9 cellular contexts compared by ENCODE assay signal in the genomic region with DNA sequence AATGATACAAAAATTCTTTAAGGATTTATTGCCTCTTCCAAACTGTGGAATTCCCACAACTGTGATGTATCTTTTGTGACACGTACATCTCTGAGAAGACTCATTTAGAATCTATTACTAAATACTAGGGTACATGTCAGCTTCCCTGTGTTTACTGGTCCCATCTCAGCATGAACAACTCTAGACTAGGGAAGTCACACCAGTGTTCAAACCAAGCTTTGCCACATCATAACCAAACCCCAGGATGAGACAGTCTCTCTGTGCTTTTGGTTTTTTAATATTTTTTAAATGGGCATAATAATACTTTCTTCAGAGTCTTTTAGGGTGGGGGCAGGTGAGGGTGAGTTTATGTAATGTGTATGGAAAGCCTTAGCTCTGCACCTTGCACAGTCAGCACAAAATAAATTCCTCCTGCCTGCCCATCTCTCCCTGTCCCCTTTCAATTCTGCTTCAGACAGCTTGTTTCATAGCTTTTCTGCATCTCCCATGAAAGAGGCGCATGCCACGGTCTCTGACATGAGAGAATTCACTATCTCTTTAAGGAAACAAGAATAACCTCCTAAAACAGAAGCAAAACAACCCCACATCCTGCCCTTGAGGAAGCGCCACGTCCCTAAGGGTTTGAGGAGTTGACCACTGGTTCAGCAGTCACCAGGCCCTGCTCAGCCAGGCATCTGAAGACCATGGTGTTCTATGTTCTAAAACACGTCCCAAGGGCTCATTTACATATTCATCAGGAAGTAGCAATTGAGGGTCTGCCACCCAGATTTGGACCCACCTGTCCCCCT.
A peak's percentile ranks its signal among the peaks of the same experiment; 100 is the strongest.
DNase-seq lines count a peak whose midpoint lies in the region; ATAC-seq and TF ChIP-seq lines count a peak whose summit lies in the region.
"Had no signal": no experiment of that assay in that cellular context is flagged by ENCODE, and none has a peak within 500 bp of the region (broad histone marks: within the 10 kb centered on the region; RNA-seq: fewer than 3 reads in every experiment).

No MANE protein-coding gene starts in this region.

- no peaks in the 10 kb centered on the region for H3K36me3 ChIP-seq in heart left ventricle
- H3K36me3 ChIP-seq in ovary, result no peaks in the 10 kb centered on the region

- H3K9me3 ChIP-seq in heart left ventricle, result peaks cover 0 to 5% (median 0%) of the 10 kb centered on the region in 12 donors
- H3K9me3 ChIP-seq in ovary, result no peaks in the 10 kb centered on the region

- intact Hi-C loops in heart left ventricle (cut with DNase I) (loop anchor here in 2 of 10 donors (10.0 kb wide), 2 partner anchors 168 to 178 kb away; a partner anchor contains a TSS), ovary (cut with DNase I) (loop anchor here in 1 of 4 donors (10.0 kb wide), 1 partner anchor 158 kb away; no protein-coding TSS in a partner anchor)

- no peak for TF ChIP-seq EP300 in ovary (IDR thresholded peaks at IDR 0.05)

- H3K4me3 ChIP-seq in heart left ventricle, result no peak overlapping the region
- no peak overlapping the region for H3K4me3 ChIP-seq in ovary

- 48 to 59% (median 53%) methylated on average over 6 of the region's 6 CpGs for WGBS in heart left ventricle, 4 donors
- WGBS in ovary, 3 donors, result 61 to 68% (median 68%) methylated on average over 6 of the region's 6 CpGs

- H3K27me3 ChIP-seq in heart left ventricle, result no peaks in the 10 kb centered on the region
- no peaks in the 10 kb centered on the region for H3K27me3 ChIP-seq in ovary

- DNase-seq in heart left ventricle (peak in 2 of 5 donors; percentile 46 to 51), Kasumi-1 (lab: John Stamatoyannopoulos, UW) (no peak), NCI-H2029 treated with DMSO at 0.1 percent for 48 hours (lab: John Stamatoyannopoulos, UW) (no peak), ovary (no peak)
- no peak for DNase-seq in stimulated activated CD4-positive, alpha-beta T cell treated with anti-CD3 and anti-CD28 coated beads, Interleukin-2, amount 100 ng/mL, for 48 hours
- DNase-seq: small intestine had no signal

- peak overlapping the region in 7 of 12 donors; percentile 8 to 67 (median 45) for H3K27ac ChIP-seq in heart left ventricle
- H3K27ac ChIP-seq in ovary, result no peak overlapping the region

- peak; percentile 80 for ATAC-seq in GM18505 (IDR thresholded peaks at IDR 0.05; ENCODE audit: unreplicated experiment)
- ATAC-seq in GM21367 (IDR thresholded peaks at IDR 0.05; ENCODE audit: unreplicated experiment), result peak; percentile 81
- ATAC-seq in HG03342 (IDR thresholded peaks at IDR 0.05; ENCODE audit: unreplicated experiment), result peak; percentile 81
- peak in 3 of 4 donors; percentile 34 to 79 (median 55) for ATAC-seq in heart left ventricle

- peaks cover 0 to 27% (median 5%) of the 10 kb centered on the region in 12 donors for H3K4me1 ChIP-seq in heart left ventricle
- peaks cover 3% of the 10 kb centered on the region for H3K4me1 ChIP-seq in ovary (ENCODE audit: insufficient read depth)

- TF ChIP-seq POLR2A in GM18505 (IDR thresholded peaks at IDR 0.05; ENCODE audit: borderline replicate concordance, extremely low read depth, insufficient read depth, insufficient read length) (no peak), heart left ventricle (IDR thresholded peaks at IDR 0.05) (no peak), ovary (IDR thresholded peaks at IDR 0.05) (no peak)

- TF ChIP-seq CTCF in heart left ventricle (IDR thresholded peaks at IDR 0.05), result no peak
- TF ChIP-seq CTCF in ovary (IDR thresholded peaks at IDR 0.05), result no peak

Comparison
In these comparisons a context has a peak if more than half of its experiments do, and no peak if none do; other contexts are left out.
1. H3K27ac ChIP-seq: peak in heart left ventricle (7 of 12); none in ovary (0 of 2).
2. Peak in every context shown above with its lines, with median percentiles within 50 percentile points of each other: ATAC-seq.